In the genomic region with DNA sequence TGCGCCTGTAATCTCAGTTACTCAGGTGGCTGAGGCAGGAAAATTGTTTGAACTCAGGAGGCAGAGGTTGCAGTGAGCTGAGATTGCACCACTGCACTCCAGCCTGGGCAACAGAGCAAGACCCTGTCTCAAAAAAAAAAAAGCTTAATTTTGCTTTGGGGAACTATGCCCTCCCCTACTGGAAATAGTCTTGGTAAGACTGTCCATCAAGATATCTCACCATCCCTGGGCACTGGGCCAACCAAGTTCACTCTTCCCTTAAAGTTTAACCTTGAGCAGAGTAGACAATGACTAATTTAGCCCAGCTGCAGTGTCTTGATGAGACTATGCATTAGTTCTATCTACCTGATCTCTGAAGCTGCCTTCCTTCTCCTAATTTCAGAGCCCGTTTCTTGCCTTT, we compare ENCODE assay signal across 18 cellular contexts. TPM values are rescaled to one million over a fixed set of nuclear protein-coding genes. Genes with fewer than 3 reads are reported as not detected.
DNase-seq lines count a peak whose midpoint lies in the region; ATAC-seq, FAIRE-seq and TF ChIP-seq lines count a peak whose summit lies in the region.
"Had no signal": no experiment of that assay in that cellular context is flagged by ENCODE, and none has a peak within 500 bp of the region (broad histone marks: within the 10 kb centered on the region; RNA-seq: fewer than 3 reads in every experiment).

No MANE protein-coding gene starts in this region.

- H3K9ac ChIP-seq in K562 (ENCODE audit: insufficient read depth in 1 of 2, low read depth in 2 of 2, low read length in 2 of 2): no peak overlapping the region

- no peak for TF ChIP-seq RAD21 in K562 (CRISPR knock-in tag; conservative IDR thresholded peaks at IDR 0.05 in 1 of 2, IDR thresholded peaks at IDR 0.05 in 1 of 2)

- POLR2A ChIA-PET in K562 (lab: Yijun Ruan, JAX): interaction anchor here (0.7 kb wide), 1 partner anchor 69 kb away, joined by 3 read pairs; no protein-coding TSS in a partner anchor

- H3K27me3 ChIP-seq in K562 (ENCODE audit: control insufficient read depth in 2 of 2, insufficient read depth in 2 of 2, low read length in 2 of 2) (no peaks in the 10 kb centered on the region), vagina (no peaks in the 10 kb centered on the region)
- H3K27me3 ChIP-seq: gastroesophageal sphincter, left lung had no signal

- no peaks in the 10 kb centered on the region for H3K9me3 Mint-ChIP-seq in natural killer cell treated with Interleukin-12 subunit alpha and Interleukin-12 subunit beta and Interleukin-15 and Interleukin-18, amount 100 ng/mL, for 72 hours
- no peaks in the 10 kb centered on the region for H3K9me3 Mint-ChIP-seq in natural killer cell
- peaks cover 10 to 13% of the 10 kb centered on the region in 2 donors for H3K9me3 Mint-ChIP-seq in stimulated activated naive B cell treated with anti-CD40 and anti-IgM and Interleukin-4, amounts not matched to agents 10 μg/mL and 1 μg/mL and 100 μg/mL, for 72 hours

- no peak for DNase-seq in natural killer cell treated with Interleukin-12 subunit alpha and Interleukin-12 subunit beta and Interleukin-15 and Interleukin-18, amount 100 ng/mL, for 72 hours (ENCODE audit: low spot score)
- no peak for DNase-seq in natural killer cell
- peak; percentile 81 for DNase-seq in OCI-M1 (lab: John Stamatoyannopoulos, UW)
- DNase-seq in K562 (ENCODE audit: extremely low read depth in 1 of 4, low spot score in 3 of 4): peak in 3 of 4 experiments; percentile 25 to 76 (median 40)
- DNase-seq in stimulated activated naive B cell treated with anti-CD40 and anti-IgM and Interleukin-4, amounts not matched to agents 10 μg/mL and 1 μg/mL and 100 μg/mL, for 72 hours: no peak
- no peak for DNase-seq in NCI-H2107 (lab: John Stamatoyannopoulos, UW)
- no peak for DNase-seq in vagina (ENCODE audit: extremely low spot score in 2 of 2)
- DNase-seq: GOT3, left lung, NCI-H2081, NCI-H526, SIG-M5, T-helper 2 cell had no signal

- FAIRE-seq in K562 (lab: Jason Lieb, UNC): peak; percentile 44
- FAIRE-seq: GM19239 had no signal

- ATAC-seq in natural killer cell treated with Interleukin-12 subunit alpha and Interleukin-12 subunit beta and Interleukin-15 and Interleukin-18, amount 100 ng/mL, for 72 hours: no peak
- ATAC-seq in natural killer cell (no peak), K562 (peak; percentile 90), GM18520 (IDR thresholded peaks at IDR 0.05; ENCODE audit: unreplicated experiment) (no peak)
- no peak for ATAC-seq in stimulated activated naive B cell treated with anti-CD40 and anti-IgM and Interleukin-4, amounts not matched to agents 10 μg/mL and 1 μg/mL and 100 μg/mL, for 72 hours (replicated peaks)
- ATAC-seq: activated CD4-positive, CD25-positive, alpha-beta regulatory T cell treated with anti-CD3 and anti-CD28 coated beads, Interleukin-2, amount 50 U/mL, for 24 hours; gastroesophageal sphincter; left lung had no signal

- peaks cover 41 to 44% of the 10 kb centered on the region in 2 donors for H3K4me1 Mint-ChIP-seq in natural killer cell treated with Interleukin-12 subunit alpha and Interleukin-12 subunit beta and Interleukin-15 and Interleukin-18, amount 100 ng/mL, for 72 hours (ENCODE audit: low read depth in 2 of 2)
- H3K4me1 Mint-ChIP-seq in natural killer cell: peaks cover 48 to 51% of the 10 kb centered on the region in 2 donors
- H3K4me1 Mint-ChIP-seq in stimulated activated naive B cell treated with anti-CD40 and anti-IgM and Interleukin-4, amounts not matched to agents 10 μg/mL and 1 μg/mL and 100 μg/mL, for 72 hours: peaks cover 10 to 40% of the 10 kb centered on the region in 2 donors

- no peaks in the 10 kb centered on the region for H3K9me3 ChIP-seq in K562 (replicated peaks; ENCODE audit: control insufficient read depth, insufficient read depth, low read depth, low read length)
- H3K9me3 ChIP-seq in vagina: peaks cover 4% of the 10 kb centered on the region

- H3K27ac Mint-ChIP-seq in natural killer cell treated with Interleukin-12 subunit alpha and Interleukin-12 subunit beta and Interleukin-15 and Interleukin-18, amount 100 ng/mL, for 72 hours: peak overlapping the region; percentile 48 to 98
- peak overlapping the region in 1 of 2 donors; percentile 93 for H3K27ac Mint-ChIP-seq in natural killer cell
- H3K27ac Mint-ChIP-seq in stimulated activated naive B cell treated with anti-CD40 and anti-IgM and Interleukin-4, amounts not matched to agents 10 μg/mL and 1 μg/mL and 100 μg/mL, for 72 hours: peak overlapping the region; percentile 84
- H3K27ac Mint-ChIP-seq: activated naive CD4-positive, alpha-beta T cell treated with anti-CD3 and anti-CD28 coated beads, Interleukin-2, amount 50 U/mL, for 24 hours had no signal

- TF ChIP-seq CTCF in natural killer cell (IDR thresholded peaks at IDR 0.05) (no peak), K562 (IDR thresholded peaks at IDR 0.05 in 2 of 3, conservative IDR thresholded peaks at IDR 0.05 in 1 of 3; ENCODE audit: insufficient read depth in 2 of 3, low read depth in 1 of 3, low read length in 3 of 3) (no peak), vagina (IDR thresholded peaks at IDR 0.05) (no peak)

- H3K4me1 ChIP-seq in K562 (replicated peaks in 1 of 2; ENCODE audit: control insufficient read depth in 2 of 2, insufficient read depth in 2 of 2, low read length in 2 of 2): peaks cover 0 to 4% of the 10 kb centered on the region in 2 experiments; a peak in 2 of 5 replicates
- peaks cover 16% of the 10 kb centered on the region for H3K4me1 ChIP-seq in vagina

- H3K36me3 Mint-ChIP-seq in natural killer cell treated with Interleukin-12 subunit alpha and Interleukin-12 subunit beta and Interleukin-15 and Interleukin-18, amount 100 ng/mL, for 72 hours: peaks cover 7% of the 10 kb centered on the region
- H3K36me3 Mint-ChIP-seq in natural killer cell: no peaks in the 10 kb centered on the region
- H3K36me3 Mint-ChIP-seq in stimulated activated naive B cell treated with anti-CD40 and anti-IgM and Interleukin-4, amounts not matched to agents 10 μg/mL and 1 μg/mL and 100 μg/mL, for 72 hours: peaks cover 37 to 56% of the 10 kb centered on the region in 2 donors

- no TSS peak for BruUV-seq in K562 (replicated peaks; lab: Mats Ljungman, UMichigan)

- H3K4me2 ChIP-seq in K562 (ENCODE audit: insufficient read depth, low read length): no peak overlapping the region

- WGBS in K562 (ENCODE audit: insufficient coverage, low coverage, missing lambda C conversion rate): 50% methylated on average over 2 of the region's 2 CpGs

- in situ Hi-C loops in K562 (cut with MboI): no loop called here

- TF ChIP-seq EP300 in K562 (IDR thresholded peaks at IDR 0.05; ENCODE audit: low read length): no peak

- intact Hi-C loops in natural killer cell (cut with micrococcal nuclease): loop anchor here (5.0 kb wide), 1 partner anchor 41 kb away; no protein-coding TSS in a partner anchor
- intact Hi-C loops in K562 (cut with micrococcal nuclease): no loop called here
- intact Hi-C loops in vagina (cut with DNase I): no loop called here

- H2AFZ ChIP-seq in K562 (ENCODE audit: low read depth, low read length): no peak overlapping the region

- H3K36me3 ChIP-seq in K562 (ENCODE audit: control insufficient read depth, insufficient read depth, low read length) (peaks cover 18% of the 10 kb centered on the region; the same call in 2 of the 3 replicates), vagina (peaks cover 0 to 18% of the 10 kb centered on the region in 2 donors)

- CTCF ChIA-PET in K562 (lab: Yijun Ruan, JAX; ENCODE audit: low intra/inter-chr PET ratio): no interaction called here

- H4K20me1 ChIP-seq in K562 (replicated peaks; ENCODE audit: control insufficient read depth, insufficient read depth, low read length): no peaks in the 10 kb centered on the region

- peaks cover 35% of the 10 kb centered on the region for H3K79me2 ChIP-seq in K562 (ENCODE audit: control insufficient read depth, insufficient read depth, low read length)

- no peak overlapping the region; the same call in 2 of the 3 replicates for H3K27ac ChIP-seq in K562 (ENCODE audit: extremely low read depth, low read depth, low read length)
- H3K27ac ChIP-seq in vagina: no peak overlapping the region
- H3K27ac ChIP-seq: gastroesophageal sphincter, left lung had no signal

- no peak for TF ChIP-seq POLR2A in K562 (conservative IDR thresholded peaks at IDR 0.05)
- no peak for TF ChIP-seq POLR2A in vagina (IDR thresholded peaks at IDR 0.05)

- H3K4me3 Mint-ChIP-seq in natural killer cell treated with Interleukin-12 subunit alpha and Interleukin-12 subunit beta and Interleukin-15 and Interleukin-18, amount 100 ng/mL, for 72 hours: peak overlapping the region; percentile 80
- H3K4me3 Mint-ChIP-seq in natural killer cell: no peak overlapping the region
- H3K4me3 Mint-ChIP-seq in stimulated activated naive B cell treated with anti-CD40 and anti-IgM and Interleukin-4, amounts not matched to agents 10 μg/mL and 1 μg/mL and 100 μg/mL, for 72 hours: no peak overlapping the region
- H3K4me3 Mint-ChIP-seq: activated naive CD4-positive, alpha-beta T cell treated with anti-CD3 and anti-CD28 coated beads, Interleukin-2, amount 50 U/mL, for 24 hours had no signal

- H3K4me3 ChIP-seq in K562: no peak overlapping the region
- no peak overlapping the region for H3K4me3 ChIP-seq in vagina
- H3K4me3 ChIP-seq: gastroesophageal sphincter, left lung had no signal

- H3K27me3 Mint-ChIP-seq in natural killer cell treated with Interleukin-12 subunit alpha and Interleukin-12 subunit beta and Interleukin-15 and Interleukin-18, amount 100 ng/mL, for 72 hours: no peaks in the 10 kb centered on the region
- no peaks in the 10 kb centered on the region for H3K27me3 Mint-ChIP-seq in natural killer cell (ENCODE audit: low read depth in 2 of 2)
- H3K27me3 Mint-ChIP-seq in stimulated activated naive B cell treated with anti-CD40 and anti-IgM and Interleukin-4, amounts not matched to agents 10 μg/mL and 1 μg/mL and 100 μg/mL, for 72 hours: no peaks in the 10 kb centered on the region
- H3K27me3 Mint-ChIP-seq: activated naive CD4-positive, alpha-beta T cell treated with anti-CD3 and anti-CD28 coated beads, Interleukin-2, amount 50 U/mL, for 24 hours had no signal

- no peaks in the 10 kb centered on the region for H3K9me1 ChIP-seq in K562 (ENCODE audit: control insufficient read depth, insufficient read depth, low read length)

RNA-seq across cellular contexts. Expression of a gene that starts 44.7 kb away (rescaled TPM):
- total RNA-seq in natural killer cell treated with Interleukin-12 subunit alpha and Interleukin-12 subunit beta and Interleukin-15 and Interleukin-18, amount 100 ng/mL, for 72 hours: 10 to 100 TPM; 37.2 to 38.8 TPM
- total RNA-seq in natural killer cell (10 to 100 TPM; 27.7 to 32.6 (median 27.8) TPM), K562 (2014; rRNA removed) (7.4 and 9.8 TPM in 2 replicates), K562 (2014; rRNA removed; fragmentation: Illumina TruSeq; extraction: Trizol) (9.0 and 9.7 TPM in 2 replicates), K562 (2015; rRNA removed; fragmentation: Illumina TruSeq; extraction: Trizol) (8.6 and 9.1 TPM in 2 replicates), K562 (2021) (23.3 and 25.9 TPM in 2 replicates), vagina (16.2 TPM)
- 17.1 and 54.2 TPM in 2 replicates for total RNA-seq in K562 (2011; cell fraction: chromatin; rRNA removed; ENCODE audit: low replicate concordance)
- 6.3 and 9.7 TPM in 2 replicates for total RNA-seq in K562 (2011; cell fraction: nucleolus; rRNA removed)
- total RNA-seq in K562 (2011; cell fraction: nucleoplasm; rRNA removed): 13.3 and 22.9 TPM in 2 replicates
- polyA plus RNA-seq in K562 (2011; rRNA removed) (14.9 and 17.0 TPM in 2 replicates), K562 (2014; fragmentation: Illumina TruSeq; extraction: Trizol) (15.5 and 17.4 TPM in 2 replicates), K562 (2014; fragmentation: Nextera tagmentation; extraction: Ambion mirVana) (1 to 10 TPM; 2.2 to 2.5 TPM), K562 (2014; rRNA removed) (8.8 and 9.5 TPM in 2 replicates)
- polyA plus RNA-seq in K562 (2011; cell fraction: cytosol; rRNA removed): 7.3 and 9.0 TPM in 2 replicates
- 12.3 and 15.5 TPM in 2 replicates for polyA plus RNA-seq in K562 (2011; cell fraction: nucleus; rRNA removed)
- 10.6 and 11.4 TPM in 2 replicates for polyA plus RNA-seq in K562 (2012)
- 33.8 and 34.9 TPM in 2 replicates for polyA minus RNA-seq in K562 (2011; rRNA and poly(A)+ RNA removed)
- polyA minus RNA-seq in K562 (2011; cell fraction: cytosol; rRNA and poly(A)+ RNA removed): 13.4 and 14.1 TPM in 2 replicates
- polyA minus RNA-seq in K562 (2011; cell fraction: nucleus; rRNA and poly(A)+ RNA removed): 9.0 and 14.2 TPM in 2 replicates

Comparison
In these comparisons a context has a peak if more than half of its experiments do, and no peak if none do; other contexts are left out.
1. DNase-seq: peak in OCI-M1 (single experiment) and K562 (3 of 4); none in natural killer cell treated with Interleukin-12 subunit alpha and Interleukin-12 subunit beta and Interleukin-15 and Interleukin-18, amount 100 ng/mL, for 72 hours (single experiment), natural killer cell (single experiment), stimulated activated naive B cell treated with anti-CD40 and anti-IgM and Interleukin-4, amounts not matched to agents 10 μg/mL and 1 μg/mL and 100 μg/mL, for 72 hours (single experiment), NCI-H2107 (single experiment) and vagina (0 of 2).